Comparison of ENCODE assay signal across 37 cellular contexts in the genomic region with DNA sequence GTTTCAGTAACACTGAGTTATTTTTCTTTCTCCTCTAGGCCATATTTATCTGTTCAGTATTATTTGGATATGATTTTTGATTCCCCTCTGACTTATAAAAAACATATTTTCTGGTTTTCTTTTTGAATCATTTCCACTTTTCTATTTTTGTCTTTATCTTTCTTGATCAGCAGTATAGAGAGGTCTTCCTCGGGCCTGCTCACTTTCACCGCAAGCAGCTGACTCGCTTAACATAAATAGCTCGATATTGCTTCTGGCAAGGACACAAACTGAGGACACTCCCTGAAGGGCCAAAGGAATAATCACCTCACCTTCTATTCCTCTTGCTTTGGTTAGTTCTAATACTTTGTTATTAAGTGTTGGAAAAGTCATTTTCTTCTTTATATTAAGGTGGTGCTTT. TPM values are rescaled to one million over a fixed set of nuclear protein-coding genes. Genes with fewer than 3 reads are reported as not detected.
"Had no signal": no experiment of that assay in that cellular context is flagged by ENCODE, and none has a peak within 500 bp of the region (broad histone marks: within the 10 kb centered on the region; RNA-seq: fewer than 3 reads in every experiment).

No MANE protein-coding gene starts in this region.

- H3K4me2 ChIP-seq: PC-9 had no signal

- H3K4me1 Mint-ChIP-seq: activated CD4-positive, alpha-beta T cell treated with anti-CD3 and anti-CD28 coated beads, Interleukin-2, amount 10 ng/mL, durations not matched to agents 24 days and 14 days; activated naive CD4-positive, alpha-beta T cell treated with anti-CD3 and anti-CD28 coated beads, Interleukin-2, amount 10 ng/mL, durations not matched to agents 7 days and 5 days; activated naive CD8-positive, alpha-beta T cell treated with anti-CD3 and anti-CD28 coated beads, Interleukin-2, amount 50 U/mL, for 24 hours had no signal

- H3K36me3 Mint-ChIP-seq: activated naive CD4-positive, alpha-beta T cell treated with anti-CD3 and anti-CD28 coated beads, Interleukin-2, amount 10 ng/mL, durations not matched to agents 7 days and 5 days; activated naive CD8-positive, alpha-beta T cell had no signal

- H3K4me3 ChIP-seq: body of pancreas, colonic mucosa, PC-9 had no signal

- H3K4me3 Mint-ChIP-seq: activated CD4-positive, alpha-beta T cell treated with anti-CD3 and anti-CD28 coated beads, Interleukin-2, amount 10 ng/mL, durations not matched to agents 24 days and 14 days; activated CD8-positive, alpha-beta T cell treated with anti-CD3 and anti-CD28 coated beads, Interleukin-2, amount 10 ng/mL, durations not matched to agents 7 days and 5 days; activated naive CD4-positive, alpha-beta T cell treated with anti-CD3 and anti-CD28 coated beads, Interleukin-2, amount 10 ng/mL, durations not matched to agents 7 days and 5 days; activated naive CD8-positive, alpha-beta T cell; activated naive CD8-positive, alpha-beta T cell treated with anti-CD3 and anti-CD28 coated beads, Interleukin-2, amount 50 U/mL, for 24 hours had no signal

- H3K27me3 ChIP-seq: body of pancreas, colonic mucosa had no signal

- H2AFZ ChIP-seq: PC-9 had no signal

- ATAC-seq: activated CD8-positive, alpha-beta T cell treated with anti-CD3 and anti-CD28 coated beads, Interleukin-2, amount 10 ng/mL, durations not matched to agents 7 days and 5 days; activated naive CD8-positive, alpha-beta T cell treated with anti-CD3 and anti-CD28 coated beads, Interleukin-2, amount 50 U/mL, for 24 hours; body of pancreas; Right ventricle myocardium inferior had no signal

- H3K27me3 Mint-ChIP-seq: activated CD4-positive, alpha-beta T cell treated with anti-CD3 and anti-CD28 coated beads, Interleukin-2, amount 10 ng/mL, durations not matched to agents 24 days and 14 days; activated naive CD4-positive, alpha-beta T cell treated with anti-CD3 and anti-CD28 coated beads, Interleukin-2, amount 10 ng/mL, durations not matched to agents 7 days and 5 days; activated naive CD8-positive, alpha-beta T cell; activated naive CD8-positive, alpha-beta T cell treated with anti-CD3 and anti-CD28 coated beads, Interleukin-2, amount 50 U/mL, for 24 hours had no signal

- H3K36me3 ChIP-seq: colonic mucosa, WERI-Rb-1 had no signal

- H3K9me3 ChIP-seq: body of pancreas, colonic mucosa had no signal

- H3K27ac Mint-ChIP-seq: activated CD4-positive, alpha-beta T cell treated with anti-CD3 and anti-CD28 coated beads, Interleukin-2, amount 10 ng/mL, durations not matched to agents 24 days and 14 days; activated CD8-positive, alpha-beta T cell treated with anti-CD3 and anti-CD28 coated beads, Interleukin-2, amount 10 ng/mL, durations not matched to agents 7 days and 5 days; activated naive CD4-positive, alpha-beta T cell treated with anti-CD3 and anti-CD28 coated beads, Interleukin-2, amount 10 ng/mL, durations not matched to agents 7 days and 5 days; activated naive CD8-positive, alpha-beta T cell; activated naive CD8-positive, alpha-beta T cell treated with anti-CD3 and anti-CD28 coated beads, Interleukin-2, amount 50 U/mL, for 24 hours had no signal

- DNase-seq: activated CD4-positive, alpha-beta T cell treated with anti-CD3 and anti-CD28 coated beads for 1 hour; activated CD4-positive, alpha-beta T cell treated with anti-CD3 and anti-CD28 coated beads, Interleukin-2, amount 10 ng/mL, durations not matched to agents 24 days and 14 days; activated CD4-positive, alpha-beta T cell treated with anti-CD3 and anti-CD28 coated beads, Interleukin-2, amount 50 U/mL, for 4 hours; activated CD4-positive, CD25-positive, alpha-beta regulatory T cell; activated CD8-positive, alpha-beta memory T cell treated with anti-CD3 and anti-CD28 coated beads, Interleukin-2, amount 50 U/mL, for 48 hours; activated CD8-positive, alpha-beta T cell treated with anti-CD3 and anti-CD28 coated beads, Interleukin-2, amount 10 ng/mL, durations not matched to agents 7 days and 5 days; activated effector memory CD4-positive, alpha-beta T cell treated with Interleukin-2 at 50 U/mL for 16 hours; activated naive CD4-positive, alpha-beta T cell treated with anti-CD3 and anti-CD28 coated beads, Interleukin-2, amount 10 ng/mL, durations not matched to agents 7 days and 5 days; activated naive CD8-positive, alpha-beta T cell treated with anti-CD3 and anti-CD28 coated beads, Interleukin-2, amount 50 U/mL, for 24 hours; activated T-cell treated with anti-CD3 and anti-CD28 coated beads, Interleukin-2, amount 50 U/mL, for 48 hours; amniotic stem cell; aorta; body of pancreas; caudate nucleus; cerebellar nuclear complex; colonic mucosa; NCI-H1105; NCI-H1417 treated with DMSO at 0.1 percent for 48 hours; NCI-H1694; NCI-H1930; NCI-H2081 treated with DMSO at 0.1 percent for 48 hours; NCI-H226; NCI-H446 treated with DMSO at 0.1 percent for 48 hours; NCI-H524; NCI-H69; NK-92 treated with Interleukin-12 subunit alpha and Interleukin-12 subunit beta, amount 100 ng/mL, for 24 hours; PC-9; SIG-M5; T1000; WERI-Rb-1 had no signal

- H3K27ac ChIP-seq: body of pancreas, colonic mucosa, PC-9, RWPE1, WERI-Rb-1 had no signal

- H3K4me1 ChIP-seq: body of pancreas, colonic mucosa had no signal

RNA-seq across cellular contexts. Expression of a gene that starts 25.8 kb away (rescaled TPM):
- total RNA-seq: activated CD4-positive, alpha-beta T cell treated with anti-CD3 and anti-CD28 coated beads, Interleukin-2, amount 10 ng/mL, durations not matched to agents 24 days and 14 days; activated CD8-positive, alpha-beta T cell treated with anti-CD3 and anti-CD28 coated beads, Interleukin-2, amount 10 ng/mL, durations not matched to agents 7 days and 5 days; OCI-LY7; SK-MEL-5; T-helper 1 cell treated with Interleukin-12 subunit alpha and Interleukin-12 subunit beta and Interleukin-4 antibody, amounts not matched to agents 30 ng/mL and 1 ng/mL, for 36 hours; T-helper 2 cell treated with Interferon-gamma antibody and Interleukin-4, amounts not matched to agents 100 ng/mL and 5 ng/mL, for 36 hours had no signal
